18 cellular contexts compared by ENCODE assay signal in the genomic region with DNA sequence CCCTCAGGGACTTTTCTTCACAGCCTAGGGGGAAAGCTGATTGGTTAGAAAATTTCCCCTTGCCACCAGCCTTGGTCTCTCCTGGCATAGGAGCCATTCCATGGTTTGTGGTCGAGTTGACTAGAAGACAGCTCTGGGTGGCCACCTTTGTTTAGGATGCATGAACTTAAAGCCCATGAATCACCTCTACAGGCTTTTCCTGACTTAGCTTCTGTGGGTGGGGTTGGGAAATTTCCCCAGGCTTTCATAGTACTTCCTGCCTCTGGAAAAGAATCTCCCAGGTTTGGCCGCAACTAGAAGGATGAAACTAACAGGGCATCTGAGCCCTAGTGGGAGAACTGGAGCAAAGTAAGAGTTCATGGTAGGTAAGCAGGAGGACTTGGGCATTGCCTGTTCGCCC.
DNase-seq lines count a peak whose midpoint lies in the region; TF ChIP-seq lines count a peak whose summit lies in the region.
"Had no signal": no experiment of that assay in that cellular context is flagged by ENCODE, and none has a peak within 500 bp of the region (broad histone marks: within the 10 kb centered on the region; RNA-seq: fewer than 3 reads in every experiment).

No MANE protein-coding gene starts in this region.

- POLR2A ChIA-PET in RWPE1 (lab: Yijun Ruan, JAX; ENCODE audit: low non-redundant PET) = no interaction called here

- no peaks in the 10 kb centered on the region for H3K79me2 ChIP-seq in mesendoderm (ENCODE audit: control insufficient read depth, insufficient read depth, low read length)

- no peak overlapping the region for H3K4ac ChIP-seq in mesendoderm (ENCODE audit: low read depth, low read length)

- H3K4me3 Mint-ChIP-seq in endodermal cell (no peak overlapping the region), osteocyte (ENCODE audit: unreplicated experiment) (no peak overlapping the region)
- no peak overlapping the region for H3K4me3 Mint-ChIP-seq in activated CD4-positive, alpha-beta T cell treated with anti-CD3 and anti-CD28 coated beads, Interleukin-2, amount 10 ng/mL, durations not matched to agents 24 days and 14 days
- H3K4me3 Mint-ChIP-seq: CD8-positive, alpha-beta memory T cell; HFFc6 had no signal

- H3K36me3 Mint-ChIP-seq in endodermal cell (ENCODE audit: low read depth) = no peaks in the 10 kb centered on the region
- H3K36me3 Mint-ChIP-seq in activated CD4-positive, alpha-beta T cell treated with anti-CD3 and anti-CD28 coated beads, Interleukin-2, amount 10 ng/mL, durations not matched to agents 24 days and 14 days (ENCODE audit: low read depth) = no peaks in the 10 kb centered on the region
- H3K36me3 Mint-ChIP-seq in osteocyte (ENCODE audit: unreplicated experiment) = no peaks in the 10 kb centered on the region
- H3K36me3 Mint-ChIP-seq: CD8-positive, alpha-beta memory T cell had no signal

- no peak overlapping the region for H2AK5ac ChIP-seq in mesendoderm (ENCODE audit: low read length)

- no peak overlapping the region for H2BK5ac ChIP-seq in mesendoderm (ENCODE audit: low read length)

- no peak overlapping the region for H3K27ac Mint-ChIP-seq in endodermal cell
- no peak overlapping the region for H3K27ac Mint-ChIP-seq in activated CD4-positive, alpha-beta T cell treated with anti-CD3 and anti-CD28 coated beads, Interleukin-2, amount 10 ng/mL, durations not matched to agents 24 days and 14 days
- H3K27ac Mint-ChIP-seq in osteocyte (ENCODE audit: unreplicated experiment) = no peak overlapping the region
- H3K27ac Mint-ChIP-seq: HFFc6 had no signal

- H3K4me2 ChIP-seq in mesendoderm (ENCODE audit: low read length) = no peak overlapping the region

- H3K27ac ChIP-seq in RWPE1 (no peak overlapping the region), endodermal cell (ENCODE audit: low read depth, low read length) (no peak overlapping the region), mesendoderm (ENCODE audit: low read depth, low read length) (no peak overlapping the region)

- no peaks in the 10 kb centered on the region for H3K27me3 ChIP-seq in endodermal cell (ENCODE audit: control insufficient read depth, insufficient read depth, low read length, poor library complexity, severe bottlenecking)
- H3K27me3 ChIP-seq in mesendoderm (ENCODE audit: insufficient read depth, low read length, poor library complexity) = no peaks in the 10 kb centered on the region

- no peak overlapping the region for H4K5ac ChIP-seq in mesendoderm (ENCODE audit: low read length)

- no peak overlapping the region for H3K23ac ChIP-seq in mesendoderm (ENCODE audit: low read length)

- CTCF ChIA-PET in RWPE1 (lab: Yijun Ruan, JAX) = interaction anchor here (1.2 kb wide), 1 partner anchor 194 kb away, joined by 4 read pairs; no protein-coding TSS in a partner anchor

- H3K9me3 Mint-ChIP-seq in endodermal cell (no peaks in the 10 kb centered on the region), osteocyte (ENCODE audit: unreplicated experiment) (no peaks in the 10 kb centered on the region)
- H3K9me3 Mint-ChIP-seq in activated CD4-positive, alpha-beta T cell treated with anti-CD3 and anti-CD28 coated beads, Interleukin-2, amount 10 ng/mL, durations not matched to agents 24 days and 14 days = no peaks in the 10 kb centered on the region
- H3K9me3 Mint-ChIP-seq: CD8-positive, alpha-beta memory T cell; HFFc6 had no signal

- peak; percentile 7 for DNase-seq in HK-2 (ENCODE audit: unreplicated experiment)
- DNase-seq in RWPE1 (ENCODE audit: low spot score) = peak; percentile 73
- peak; percentile 46 for DNase-seq in endodermal cell
- DNase-seq in mesendoderm = peak; percentile 44
- no peak for DNase-seq in OCI-M2 (lab: John Stamatoyannopoulos, UW; ENCODE audit: unreplicated experiment)
- no peak for DNase-seq in activated CD4-positive, alpha-beta T cell treated with anti-CD3 and anti-CD28 coated beads, Interleukin-2, amount 10 ng/mL, durations not matched to agents 24 days and 14 days
- no peak for DNase-seq in osteocyte (ENCODE audit: extremely low spot score, unreplicated experiment)
- DNase-seq in NCI-H345 treated with DMSO at 0.1 percent for 48 hours (lab: John Stamatoyannopoulos, UW; ENCODE audit: unreplicated experiment) = no peak
- DNase-seq: C1 segment of cervical spinal cord; CD8-positive, alpha-beta memory T cell; H7; HFFc6; NCI-H1105; NCI-H2081 treated with DMSO at 0.1 percent for 48 hours; NCI-H510A treated with DMSO at 0.1 percent for 48 hours; NCI-H774; OCI-M1; RPMI8226 had no signal

- peaks cover 4% of the 10 kb centered on the region for H3K27me3 Mint-ChIP-seq in endodermal cell (ENCODE audit: insufficient read depth)
- H3K27me3 Mint-ChIP-seq in activated CD4-positive, alpha-beta T cell treated with anti-CD3 and anti-CD28 coated beads, Interleukin-2, amount 10 ng/mL, durations not matched to agents 24 days and 14 days = peaks cover 10% of the 10 kb centered on the region
- H3K27me3 Mint-ChIP-seq in osteocyte (ENCODE audit: unreplicated experiment) = peaks cover 31% of the 10 kb centered on the region

- no peak for TF ChIP-seq CTCF in RWPE1 (conservative IDR thresholded peaks at IDR 0.05; ENCODE audit: low read depth)
- TF ChIP-seq CTCF in endodermal cell (conservative IDR thresholded peaks at IDR 0.05) = no peak
- TF ChIP-seq CTCF in osteocyte (IDR thresholded peaks at IDR 0.05) = no peak

- H3K4me1 Mint-ChIP-seq in endodermal cell (no peaks in the 10 kb centered on the region), osteocyte (ENCODE audit: unreplicated experiment) (no peaks in the 10 kb centered on the region)
- peaks cover 8% of the 10 kb centered on the region for H3K4me1 Mint-ChIP-seq in activated CD4-positive, alpha-beta T cell treated with anti-CD3 and anti-CD28 coated beads, Interleukin-2, amount 10 ng/mL, durations not matched to agents 24 days and 14 days

- no peak overlapping the region for H4K8ac ChIP-seq in mesendoderm (ENCODE audit: low read depth, low read length)

- no peaks in the 10 kb centered on the region for H3K9me3 ChIP-seq in endodermal cell (ENCODE audit: control insufficient read depth, low read length)

- no peak overlapping the region for H2BK120ac ChIP-seq in mesendoderm (ENCODE audit: low read depth, low read length)

- H3K36me3 ChIP-seq in endodermal cell (ENCODE audit: control insufficient read depth, insufficient read depth, low read length) (no peaks in the 10 kb centered on the region), mesendoderm (ENCODE audit: control insufficient read depth, insufficient read depth, low read length) (no peaks in the 10 kb centered on the region)

- H3K4me1 ChIP-seq in endodermal cell (ENCODE audit: control insufficient read depth, insufficient read depth, low read length) = no peaks in the 10 kb centered on the region
- no peaks in the 10 kb centered on the region for H3K4me1 ChIP-seq in mesendoderm (ENCODE audit: control insufficient read depth, low read depth, low read length)

- H3K18ac ChIP-seq in mesendoderm (ENCODE audit: low read length) = no peak overlapping the region

- intact Hi-C loops in activated CD4-positive, alpha-beta T cell treated with anti-CD3 and anti-CD28 coated beads, Interleukin-2, amount 10 ng/mL, durations not matched to agents 24 days and 14 days (cut with micrococcal nuclease) = no loop called here

- no peaks in the 10 kb centered on the region for H3K79me1 ChIP-seq in mesendoderm (ENCODE audit: low read length)

- 83 to 85% methylated on average over 1 to 3 of the region's 3 CpGs for WGBS in endodermal cell (ENCODE audit: insufficient coverage in 1 of 2, insufficient read length in 1 of 2), 2 experiments
- WGBS in mesendoderm (ENCODE audit: extremely low coverage, insufficient coverage, low lambda C conversion rate) = no CpG with 5 or more reads among the region's 3 CpGs

- H2BK15ac ChIP-seq in mesendoderm (replicated peaks; ENCODE audit: low read depth) = no peak overlapping the region

- H3K56ac ChIP-seq in mesendoderm (ENCODE audit: low read length) = no peak overlapping the region

- H3K4me3 ChIP-seq in endodermal cell (ENCODE audit: low read length) (no peak overlapping the region), mesendoderm (ENCODE audit: low read length) (no peak overlapping the region)

- H3K9ac ChIP-seq in endodermal cell (ENCODE audit: extremely low read depth, low read length, poor library complexity, severe bottlenecking) (no peak overlapping the region), mesendoderm (ENCODE audit: low read length) (no peak overlapping the region)

Comparison
In these comparisons a context has a peak if more than half of its experiments do, and no peak if none do; other contexts are left out.
1. DNase-seq: peak in HK-2 (single experiment), RWPE1 (single experiment), endodermal cell (single experiment) and mesendoderm (single experiment); none in OCI-M2 (single experiment), activated CD4-positive, alpha-beta T cell treated with anti-CD3 and anti-CD28 coated beads, Interleukin-2, amount 10 ng/mL, durations not matched to agents 24 days and 14 days (single experiment), osteocyte (single experiment) and NCI-H345 treated with DMSO at 0.1 percent for 48 hours (single experiment).